ENCODE assay signal across 13 cellular contexts in genomic region chr19:46902402-46902766, GRCh38. TPM values are rescaled to one million over a fixed set of nuclear protein-coding genes. Genes with fewer than 3 reads are reported as not detected.
A peak's percentile ranks its signal among the peaks of the same experiment; 100 is the strongest.
DNase-seq lines count a peak whose midpoint lies in the region; ATAC-seq and TF ChIP-seq lines count a peak whose summit lies in the region.
"Had no signal": no experiment of that assay in that cellular context is flagged by ENCODE, and none has a peak within 500 bp of the region (broad histone marks: within the 10 kb centered on the region; RNA-seq: fewer than 3 reads in every experiment).

No MANE protein-coding gene starts in this region.

- POLR2A ChIA-PET in RWPE1 (lab: Yijun Ruan, JAX; ENCODE audit: low non-redundant PET) = interaction anchor here (1.1 kb wide), 1 partner anchor 41 kb away, joined by 6 read pairs; no protein-coding TSS in a partner anchor

- CTCF ChIA-PET in RWPE1 (lab: Yijun Ruan, JAX) = interaction anchor here (0.6 to 0.7 kb wide), 2 partner anchors 12 to 34 kb away, joined by 3 to 6 read pairs; no protein-coding TSS in a partner anchor

- H3K4me1 ChIP-seq in hepatocyte (ENCODE audit: insufficient read depth) (peaks cover 39% of the 10 kb centered on the region), prostate gland (replicated peaks) (peaks cover 29% of the 10 kb centered on the region)

- H3K27me3 ChIP-seq in hepatocyte = no peaks in the 10 kb centered on the region
- no peaks in the 10 kb centered on the region for H3K27me3 ChIP-seq in prostate gland (replicated peaks; ENCODE audit: insufficient read depth)

- H4K20me1 ChIP-seq in hepatocyte (ENCODE audit: insufficient read depth, poor library complexity, severe bottlenecking) = peaks cover 90% of the 10 kb centered on the region

- H3K27ac ChIP-seq in RWPE1 = no peak overlapping the region; the same call in 1 of the 2 replicates
- H3K27ac ChIP-seq in hepatocyte = peak overlapping the region; percentile 84
- no peak overlapping the region for H3K27ac ChIP-seq in prostate gland

- H3K36me3 ChIP-seq in hepatocyte (replicated peaks; ENCODE audit: insufficient read depth, low read depth) (no peaks in the 10 kb centered on the region), prostate gland (no peaks in the 10 kb centered on the region)

- H3K4me2 ChIP-seq in hepatocyte = peak overlapping the region; percentile 2

- TF ChIP-seq CTCF in RWPE1 (conservative IDR thresholded peaks at IDR 0.05; ENCODE audit: low read depth) = no peak
- no peak for TF ChIP-seq CTCF in hepatocyte (IDR thresholded peaks at IDR 0.05; ENCODE audit: poor library complexity)
- TF ChIP-seq CTCF in prostate gland (IDR thresholded peaks at IDR 0.05) = no peak

- intact Hi-C loops in prostate gland (cut with DNase I) = no loop called here

- H3K4me3 ChIP-seq in hepatocyte (no peak overlapping the region), prostate gland (no peak overlapping the region)

- 63% methylated on average over 4 of the region's 4 CpGs for WGBS in hepatocyte (ENCODE audit: low lambda C conversion rate, missing lambda C conversion rate)
- WGBS in prostate gland = 42% methylated on average over 4 of the region's 4 CpGs

- no peak for ATAC-seq in GM21390 (IDR thresholded peaks at IDR 0.05; ENCODE audit: unreplicated experiment)
- no peak for ATAC-seq in HG02970 (IDR thresholded peaks at IDR 0.05; ENCODE audit: low FRiP score, unreplicated experiment)
- ATAC-seq: stimulated activated naive B cell treated with anti-CD40 and anti-IgM and Interleukin-4, amounts not matched to agents 10 μg/mL and 1 μg/mL and 100 μg/mL, for 72 hours had no signal

- no peak overlapping the region for H2AFZ ChIP-seq in hepatocyte

- H3K9me2 ChIP-seq in hepatocyte (replicated peaks; ENCODE audit: insufficient read depth) = no peaks in the 10 kb centered on the region

- H3K9me3 ChIP-seq in hepatocyte (ENCODE audit: low read depth) (no peaks in the 10 kb centered on the region), prostate gland (no peaks in the 10 kb centered on the region)

- no peak for TF ChIP-seq POLR2A in prostate gland (IDR thresholded peaks at IDR 0.05)

- H3K79me2 ChIP-seq in hepatocyte = peaks cover 97% of the 10 kb centered on the region

- peak; percentile 7 for DNase-seq in DMS53 treated with DMSO at 0.1 percent for 48 hours (lab: John Stamatoyannopoulos, UW; ENCODE audit: unreplicated experiment)
- peak; percentile 81 for DNase-seq in RWPE1 (ENCODE audit: low spot score)
- DNase-seq in hepatocyte (ENCODE audit: low spot score) = peak; percentile 51
- DNase-seq in prostate gland (ENCODE audit: low spot score) = peak; percentile 65
- no peak for DNase-seq in NCI-H226
- DNase-seq in inferior parietal cortex (ENCODE audit: extremely low spot score) = no peak
- DNase-seq: activated T-cell treated with anti-CD3 and anti-CD28 coated beads, Interleukin-2, amount 50 U/mL, for 1 hour; CD4-positive, alpha-beta T cell; central memory CD4-positive, alpha-beta T cell; NCI-H1105 treated with DMSO at 0.1 percent for 48 hours; stimulated activated naive B cell treated with anti-CD40 and anti-IgM and Interleukin-4, amounts not matched to agents 10 μg/mL and 1 μg/mL and 100 μg/mL, for 72 hours had no signal

RNA-seq across cellular contexts. Expression of gene ARHGAP35, which starts 41.6 kb away (rescaled TPM):
- total RNA-seq in hepatocyte (44.3 and 48.1 TPM in 2 replicates), prostate gland (10 to 100 TPM; 56.3 to 75.0 TPM)
- polyA plus RNA-seq in hepatocyte = 11.5 and 18.6 TPM in 2 replicates

RNA-seq across cellular contexts. Expression of gene AP2S1, which starts 51.7 kb away (rescaled TPM):
- total RNA-seq in hepatocyte (109 and 129 TPM in 2 replicates), prostate gland (100 to 1,000 TPM; 118 to 141 TPM)
- 349 and 392 TPM in 2 replicates for polyA plus RNA-seq in hepatocyte

Comparison
In these comparisons a context has a peak if more than half of its experiments do, and no peak if none do; other contexts are left out.
1. DNase-seq: peak in DMS53 treated with DMSO at 0.1 percent for 48 hours (single experiment), RWPE1 (single experiment), hepatocyte (single experiment) and prostate gland (single experiment); none in NCI-H226 (single experiment) and inferior parietal cortex (single experiment).